ENCODE assay signal across 9 cellular contexts in the genomic region with DNA sequence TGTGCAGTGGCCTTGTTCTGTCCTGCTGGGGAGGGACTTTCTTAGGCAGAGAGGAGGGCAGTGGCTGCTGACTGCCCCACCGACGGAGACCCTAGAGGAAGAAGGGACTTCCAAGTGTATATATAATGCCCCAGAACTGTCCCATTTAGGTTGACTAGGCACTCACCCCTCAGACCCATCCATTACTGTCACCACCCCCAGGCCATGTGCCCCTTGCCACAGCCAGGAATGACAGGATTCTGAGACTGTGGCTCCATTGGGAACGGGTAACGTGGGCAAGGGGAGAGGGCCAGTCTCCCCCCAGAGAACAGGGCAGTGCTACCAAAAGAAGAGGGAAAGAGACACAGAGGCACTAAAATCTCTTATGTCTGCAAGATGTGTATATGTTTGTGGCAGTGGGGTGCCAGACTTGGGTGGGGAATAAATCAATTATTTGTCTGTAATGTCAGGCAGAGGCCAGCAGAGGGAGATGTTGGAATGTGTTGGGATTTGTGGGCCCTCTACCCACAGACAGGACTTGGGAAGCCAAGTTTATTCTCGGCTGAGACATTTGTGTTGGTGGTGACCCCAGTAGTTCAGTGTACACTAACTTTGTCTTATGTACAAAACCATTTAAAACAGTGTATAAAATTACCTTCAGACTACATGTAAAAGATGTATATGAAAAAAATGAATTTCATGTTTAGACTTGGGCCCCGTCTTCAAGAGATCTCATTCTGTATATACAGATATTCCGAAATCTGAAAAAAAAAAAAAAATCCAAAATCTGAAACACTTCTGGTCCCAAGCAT. TPM values are rescaled to one million over a fixed set of nuclear protein-coding genes. Genes with fewer than 3 reads are reported as not detected.
A peak's percentile ranks its signal among the peaks of the same experiment; 100 is the strongest.
DNase-seq lines count a peak whose midpoint lies in the region; ATAC-seq, FAIRE-seq and TF ChIP-seq lines count a peak whose summit lies in the region.
"Had no signal": no experiment of that assay in that cellular context is flagged by ENCODE, and none has a peak within 500 bp of the region (broad histone marks: within the 10 kb centered on the region; RNA-seq: fewer than 3 reads in every experiment).

No MANE protein-coding gene starts in this region.

- no peaks in the 10 kb centered on the region for H3K79me2 ChIP-seq in DOHH2 (ENCODE audit: control insufficient read depth, low read length)

- no peak overlapping the region for H3K4me3 ChIP-seq in DOHH2 (ENCODE audit: low read length)
- no peak overlapping the region for H3K4me3 ChIP-seq in body of pancreas
- no peak overlapping the region for H3K4me3 ChIP-seq in spleen

- no peaks in the 10 kb centered on the region for H4K20me1 ChIP-seq in DOHH2 (ENCODE audit: control insufficient read depth, insufficient read depth, low read depth, low read length)

- no peaks in the 10 kb centered on the region for H3K36me3 ChIP-seq in DOHH2 (ENCODE audit: control insufficient read depth, low read length)
- H3K36me3 ChIP-seq in body of pancreas (replicated peaks in 1 of 2; ENCODE audit: insufficient read depth in 1 of 2, low read depth in 2 of 2): no peaks in the 10 kb centered on the region
- H3K36me3 ChIP-seq in spleen: no peaks in the 10 kb centered on the region

- H3K27ac ChIP-seq in DOHH2 (ENCODE audit: low read depth, low read length): no peak overlapping the region
- H3K27ac ChIP-seq in body of pancreas: no peak overlapping the region
- H3K27ac ChIP-seq in spleen: peak overlapping the region in 1 of 8 donors; percentile 2

- FAIRE-seq in A204.1 (lab: Jason Lieb, UNC): peak; percentile 44

- no peaks in the 10 kb centered on the region for H3K9me2 ChIP-seq in DOHH2 (replicated peaks; ENCODE audit: control insufficient read depth, low read length)

- H3F3A ChIP-seq in DOHH2 (ENCODE audit: control insufficient read depth, insufficient read depth): no peaks in the 10 kb centered on the region

- H3K4me1 ChIP-seq in DOHH2 (ENCODE audit: control insufficient read depth, low read length): peaks cover 3% of the 10 kb centered on the region; the same call in 1 of the 2 replicates
- peaks cover 10% of the 10 kb centered on the region for H3K4me1 ChIP-seq in body of pancreas
- peaks cover 0 to 4% (median 0%) of the 10 kb centered on the region in 6 donors for H3K4me1 ChIP-seq in spleen

- H3K4me2 ChIP-seq in DOHH2 (ENCODE audit: low read length): no peak overlapping the region

- intact Hi-C loops in body of pancreas (cut with DNase I): loop anchor here (5.0 to 10.0 kb wide), 2 partner anchors 65 to 257 kb away; no protein-coding TSS in a partner anchor
- intact Hi-C loops in spleen (cut with DNase I; ENCODE audit: low total_unique reads): loop anchor here (2.0 to 5.0 kb wide), 2 partner anchors 69 to 255 kb away; no protein-coding TSS in a partner anchor

- no peak for TF ChIP-seq POLR2A in body of pancreas (IDR thresholded peaks at IDR 0.05)
- TF ChIP-seq POLR2A in spleen (IDR thresholded peaks at IDR 0.05): no peak

- DNase-seq in NCI-H82 (lab: John Stamatoyannopoulos, UW) (peak; percentile 84), body of pancreas (peak; percentile 56 to 71 (median 62)), iPS-NIHi7 (ENCODE audit: extremely low spot score) (peak; percentile 82), spleen (no peak)

- peak; percentile 51 for ATAC-seq in HG03196 (IDR thresholded peaks at IDR 0.05; ENCODE audit: unreplicated experiment)
- peak; percentile 83 for ATAC-seq in body of pancreas
- ATAC-seq in HG03469 (IDR thresholded peaks at IDR 0.05; ENCODE audit: unreplicated experiment): no peak

- H3K9me3 ChIP-seq in DOHH2 (ENCODE audit: control insufficient read depth, insufficient read depth, low read length) (no peaks in the 10 kb centered on the region), body of pancreas (no peaks in the 10 kb centered on the region), spleen (no peaks in the 10 kb centered on the region)

- 62 to 76% methylated on average over 4 to 7 of the region's 7 CpGs for WGBS in body of pancreas, 2 donors
- 72 to 81% (median 79%) methylated on average over 7 of the region's 7 CpGs for WGBS in spleen, 5 donors

- H3K27me3 ChIP-seq in DOHH2 (ENCODE audit: control insufficient read depth, low read length) (peaks cover 3% of the 10 kb centered on the region; the same call in 1 of the 2 replicates), body of pancreas (no peaks in the 10 kb centered on the region), spleen (replicated peaks in 1 of 7) (no peaks in the 10 kb centered on the region)

- TF ChIP-seq CTCF in DOHH2 (IDR thresholded peaks at IDR 0.05; ENCODE audit: low read depth, low read length, poor library complexity, severe bottlenecking) (peak; percentile 67), body of pancreas (IDR thresholded peaks at IDR 0.05) (peak; percentile 57 to 96 (median 92)), spleen (IDR thresholded peaks at IDR 0.05 in 8 of 11, conservative IDR thresholded peaks at IDR 0.05 in 3 of 11) (peak; percentile 42 to 86 (median 67))

RNA-seq across cellular contexts. Expression of a gene that starts 24.0 kb away (rescaled TPM):
- total RNA-seq in body of pancreas (10 to 100 TPM; 19.1 to 22.1 TPM), spleen (10 to 100 TPM; 24.1 to 53.2 (median 35.9) TPM)
- polyA plus RNA-seq in spleen: 10 to 100 TPM in 2 of 3 donors, 1 to 10 TPM in 1; 5.9 to 16.5 (median 12.4) TPM
- total RNA-seq: mononuclear cell had no signal

RNA-seq across cellular contexts. Expression of a gene that starts 40.8 kb away (rescaled TPM):
- 10 to 100 TPM; 51.4 to 62.8 TPM for total RNA-seq in body of pancreas
- total RNA-seq in spleen: 10 to 100 TPM; 37.3 to 70.0 (median 49.9) TPM
- 100 to 1,000 TPM; 178 to 321 (median 286) TPM for polyA plus RNA-seq in spleen

RNA-seq across cellular contexts. Expression of a gene that starts 41.0 kb away (rescaled TPM):
- total RNA-seq in body of pancreas: 10 to 100 TPM; 12.5 to 52.4 TPM
- total RNA-seq in spleen: 10 to 100 TPM in 1 of 7 donors, 1 to 10 TPM in 6; 4.8 to 12.0 (median 7.2) TPM
- polyA plus RNA-seq in spleen: 10 to 100 TPM; 11.2 to 21.7 (median 18.6) TPM
